In the genomic region with DNA sequence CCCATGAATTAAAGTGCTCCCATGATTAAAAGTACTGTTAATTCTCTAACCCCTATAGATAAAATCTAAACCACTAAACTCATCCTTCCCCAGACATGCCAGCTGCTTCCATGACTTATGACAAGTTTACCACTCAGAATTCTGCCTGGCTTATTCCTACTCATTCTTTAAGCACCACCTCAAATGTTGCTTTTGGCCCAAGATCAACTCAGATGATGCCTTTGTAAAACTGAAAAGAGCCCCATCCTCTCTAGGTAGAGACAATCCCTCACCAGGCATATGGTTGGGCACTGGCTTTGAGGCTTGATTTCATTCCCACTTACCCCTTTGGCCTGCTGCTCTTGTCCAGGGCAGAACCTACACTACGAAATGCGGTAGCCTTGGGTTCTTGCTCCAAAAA, we compare ENCODE assay signal across 20 cellular contexts.
DNase-seq lines count a peak whose midpoint lies in the region; ATAC-seq, FAIRE-seq and TF ChIP-seq lines count a peak whose summit lies in the region.
"Had no signal": no experiment of that assay in that cellular context is flagged by ENCODE, and none has a peak within 500 bp of the region (broad histone marks: within the 10 kb centered on the region; RNA-seq: fewer than 3 reads in every experiment).

No MANE protein-coding gene starts in this region.

- peak overlapping the region; percentile 49 for H2AK9ac ChIP-seq in IMR-90 (replicated peaks; ENCODE audit: low read depth, low read length, poor library complexity)

- no peak overlapping the region for H3K23ac ChIP-seq in IMR-90 (ENCODE audit: low read depth, low read length)

- intact Hi-C loops in IMR-90 (cut with micrococcal nuclease) = loop anchor here (5.0 to 10.0 kb wide), 2 partner anchors 166 to 601 kb away; partner anchors contain the start of genes CCDC122 and LACC1

- TF ChIP-seq CTCF in IMR-90 (conservative IDR thresholded peaks at IDR 0.05; ENCODE audit: low read depth, low read length) = no peak
- TF ChIP-seq CTCF in keratinocyte (optimal IDR thresholded peaks at IDR 0.05 in 1 of 3, IDR thresholded peaks at IDR 0.05 in 1 of 3, conservative IDR thresholded peaks at IDR 0.05 in 1 of 3; ENCODE audit: extremely low read depth in 1 of 3, insufficient read depth in 2 of 3, low read length in 3 of 3) = no peak

- 100% methylated on average over 2 of the region's 2 CpGs; no CpG with 5 or more reads in 1 of the 2 experiments for WGBS in IMR-90 (ENCODE audit: extremely low coverage in 2 of 2, insufficient read length in 1 of 2), 2 experiments

- no peaks in the 10 kb centered on the region for H3K79me1 ChIP-seq in IMR-90 (ENCODE audit: low read depth in 1 of 2, low read length in 2 of 2)

- H4K91ac ChIP-seq in IMR-90 (ENCODE audit: insufficient read depth, low read depth, low read length) = peak overlapping the region; percentile 72

- BruUV-seq in IMR-90 (replicated peaks; lab: Mats Ljungman, UMichigan) = no TSS peak

- no peaks in the 10 kb centered on the region; the same call in 1 of the 2 replicates for H4K20me1 ChIP-seq in IMR-90 (ENCODE audit: insufficient read depth, low read length)
- no peaks in the 10 kb centered on the region for H4K20me1 ChIP-seq in keratinocyte (ENCODE audit: control insufficient read depth, extremely low read depth, insufficient read depth, low read length)

- H3K4ac ChIP-seq in IMR-90 (ENCODE audit: low read depth, low read length) = peak overlapping the region; percentile 77; the same call in 1 of the 2 replicates

- no peak overlapping the region for H4K5ac ChIP-seq in IMR-90 (ENCODE audit: low read depth, low read length)

- H3K27me3 ChIP-seq in IMR-90 (ENCODE audit: control insufficient read depth, insufficient read depth, low read length) (no peaks in the 10 kb centered on the region), keratinocyte (ENCODE audit: control insufficient read depth, extremely low read depth, insufficient read depth, low read length) (no peaks in the 10 kb centered on the region)
- H3K27me3 ChIP-seq: BE2C, cardiac muscle cell, uterus had no signal

- H3K14ac ChIP-seq in IMR-90 (replicated peaks; ENCODE audit: low read depth, low read length) = peak overlapping the region; percentile 23; the same call in 1 of the 2 replicates

- POLR2A ChIA-PET in IMR-90 (lab: Charles Lee; ENCODE audit: unreplicated experiment) = no interaction called here

- no peaks in the 10 kb centered on the region for H3K36me3 ChIP-seq in IMR-90 (ENCODE audit: control insufficient read depth, insufficient read depth, low read length)
- H3K36me3 ChIP-seq in keratinocyte (ENCODE audit: control insufficient read depth in 2 of 2, extremely low read depth in 1 of 2, insufficient read depth in 2 of 2, low read length in 2 of 2) = no peaks in the 10 kb centered on the region
- H3K36me3 ChIP-seq: BE2C, cardiac muscle cell, uterus had no signal

- in situ Hi-C loops in IMR-90 (cut with MboI; ENCODE audit: low sequenced_read_pairs) = no loop called here

- H2BK5ac ChIP-seq in IMR-90 (ENCODE audit: low read depth, low read length, poor library complexity, severe bottlenecking) = no peak overlapping the region

- H3K79me2 ChIP-seq in keratinocyte (ENCODE audit: control insufficient read depth, insufficient read depth, low read length) = no peaks in the 10 kb centered on the region

- no peak overlapping the region for H3K27ac ChIP-seq in IMR-90 (ENCODE audit: insufficient read depth, low read length)
- H3K27ac ChIP-seq in keratinocyte (ENCODE audit: control insufficient read depth, insufficient read depth, low read length) = no peak overlapping the region
- H3K27ac ChIP-seq: 22Rv1, cardiac muscle cell, uterus had no signal

- no peak overlapping the region for H4K8ac ChIP-seq in IMR-90 (ENCODE audit: low read depth in 2 of 2, low read length in 2 of 2)

- H3K4me3 ChIP-seq in IMR-90 (ENCODE audit: insufficient read depth, low read depth, low read length) = no peak overlapping the region
- H3K4me3 ChIP-seq in keratinocyte (ENCODE audit: control insufficient read depth in 2 of 3, extremely low read depth in 1 of 3, insufficient read depth in 2 of 3, low read depth in 1 of 3, low read length in 3 of 3) = no peak overlapping the region
- H3K4me3 ChIP-seq: cardiac muscle cell, uterus had no signal

- H2AK5ac ChIP-seq in IMR-90 (ENCODE audit: low read depth, low read length) = peak overlapping the region; percentile 93; the same call in 1 of the 2 replicates

- peaks cover 26% of the 10 kb centered on the region for H3K4me1 ChIP-seq in IMR-90 (ENCODE audit: control insufficient read depth, insufficient read depth, low read length)
- peaks cover 34% of the 10 kb centered on the region for H3K4me1 ChIP-seq in keratinocyte (ENCODE audit: control insufficient read depth, extremely low read depth, insufficient read depth, low read length)
- H3K4me1 ChIP-seq: BE2C, uterus had no signal

- TF ChIP-seq POLR2A in IMR-90 (IDR thresholded peaks at IDR 0.05; ENCODE audit: low read depth, low read length) = no peak

- no peak overlapping the region for H3K56ac ChIP-seq in IMR-90 (ENCODE audit: extremely low read depth, insufficient read depth, low read length)

- H3K9me1 ChIP-seq in IMR-90 (ENCODE audit: insufficient read depth, low read length) = peaks cover 4% of the 10 kb centered on the region; the same call in 1 of the 2 replicates
- no peaks in the 10 kb centered on the region for H3K9me1 ChIP-seq in keratinocyte (ENCODE audit: control insufficient read depth, extremely low read depth, insufficient read depth, low read length)

- H2AFZ ChIP-seq in IMR-90 (replicated peaks; ENCODE audit: low read length, poor library complexity) = no peak overlapping the region
- H2AFZ ChIP-seq in keratinocyte (ENCODE audit: control insufficient read depth, low read length) = no peak overlapping the region

- peak overlapping the region; percentile 54 for H2BK120ac ChIP-seq in IMR-90 (ENCODE audit: low read depth, low read length)

- CTCF ChIA-PET in IMR-90 (lab: Yijun Ruan, JAX) = no interaction called here

- dilution Hi-C loops in IMR-90 (cut with HindIII; ENCODE audit: low sequenced_read_pairs, unreplicated experiment) (no loop called here), keratinocyte (cut with MboI; ENCODE audit: extremely low pct_ligation_motif_present, low sequenced_read_pairs) (no loop called here)

- no peak for TF ChIP-seq RAD21 in IMR-90 (IDR thresholded peaks at IDR 0.05; ENCODE audit: low read length)

- H3K4me2 ChIP-seq in IMR-90 (ENCODE audit: low read depth, low read length) (no peak overlapping the region), keratinocyte (ENCODE audit: control insufficient read depth, extremely low read depth, insufficient read depth, low read depth, low read length) (no peak overlapping the region)

- peak overlapping the region; percentile 39; the same call in 1 of the 2 replicates for H2BK20ac ChIP-seq in IMR-90 (ENCODE audit: low read depth, low read length)

- H3K9ac ChIP-seq in IMR-90 (ENCODE audit: low read depth, low read length) (no peak overlapping the region), keratinocyte (ENCODE audit: control insufficient read depth, extremely low read depth, insufficient read depth, low read length) (no peak overlapping the region)

- ATAC-seq in IMR-90 (ENCODE audit: low read depth) = no peak
- ATAC-seq: natural killer cell treated with Interleukin-12 subunit alpha and Interleukin-12 subunit beta and Interleukin-15 and Interleukin-18, amount 100 ng/mL, for 72 hours; sciatic nerve had no signal

- H2BK15ac ChIP-seq in IMR-90 (ENCODE audit: low read depth, low read length) = peak overlapping the region; percentile 95; the same call in 2 of the 3 replicates

- H3K9me3 ChIP-seq in IMR-90 (ENCODE audit: control insufficient read depth, insufficient read depth, low read length) (no peaks in the 10 kb centered on the region), keratinocyte (ENCODE audit: control insufficient read depth, low read depth, low read length) (no peaks in the 10 kb centered on the region)
- H3K9me3 ChIP-seq: BE2C, uterus had no signal

- peak overlapping the region; percentile 78; the same call in 1 of the 2 replicates for H3K18ac ChIP-seq in IMR-90 (ENCODE audit: low read depth, low read length)

- peak; percentile 66 for FAIRE-seq in keratinocyte (lab: Jason Lieb, UNC)

- DNase-seq in DMS 273 (lab: John Stamatoyannopoulos, UW; ENCODE audit: unreplicated experiment) (peak; percentile 20), DMS 273 treated with DMSO at 0.1 percent for 48 hours (lab: John Stamatoyannopoulos, UW) (no peak), IMR-90 (peak; percentile 59), amniotic epithelial cell (ENCODE audit: low read depth) (peak; percentile 51), keratinocyte (ENCODE audit: low read depth, low spot score) (no peak), NAMALWA (ENCODE audit: low spot score) (no peak), SW 1271 (lab: John Stamatoyannopoulos, UW) (no peak), HuH-7 (ENCODE audit: low spot score) (no peak)
- DNase-seq: activated B cell treated with CpG ODN at 0.5 μM for 24 hours; activated CD4-positive, alpha-beta memory T cell treated with anti-CD3 and anti-CD28 coated beads for 36 hours; activated effector memory CD4-positive, alpha-beta T cell treated with anti-CD3 and anti-CD28 coated beads, Interleukin-2, amount 50 U/mL, for 16 hours; BE2C; NCI-H1930; NCI-H526 treated with DMSO at 0.1 percent for 48 hours; SIG-M5; uterus had no signal

TF ChIP-seq in IMR-90, 13 proteins besides CTCF, POLR2A, EP300 and RAD21 (continues in another document):
- TF ChIP-seq SMC3 (IDR thresholded peaks at IDR 0.05; ENCODE audit: low read depth, low read length) (no peak), RFX5 (IDR thresholded peaks at IDR 0.05; ENCODE audit: low read depth, low read length) (no peak), USF2 (IDR thresholded peaks at IDR 0.05; ENCODE audit: low read depth, low read length) (no peak), FOS (IDR thresholded peaks at IDR 0.05; ENCODE audit: low read depth, low read length) (no peak), MAZ (IDR thresholded peaks at IDR 0.05; ENCODE audit: borderline replicate concordance, low read depth, low read length) (no peak), RCOR1 (IDR thresholded peaks at IDR 0.05; ENCODE audit: insufficient replicate concordance, low read length) (no peak), BHLHE40 (IDR thresholded peaks at IDR 0.05; ENCODE audit: low read depth, low read length) (no peak)

Comparison
In these comparisons a context has a peak if more than half of its experiments do, and no peak if none do; other contexts are left out.
1. DNase-seq: peak in DMS 273 (single experiment), IMR-90 (single experiment) and amniotic epithelial cell (single experiment); none in DMS 273 treated with DMSO at 0.1 percent for 48 hours (single experiment), keratinocyte (single experiment), NAMALWA (single experiment), SW 1271 (0 of 2) and HuH-7 (single experiment).